19 cellular contexts compared by ENCODE assay signal in the genomic region with DNA sequence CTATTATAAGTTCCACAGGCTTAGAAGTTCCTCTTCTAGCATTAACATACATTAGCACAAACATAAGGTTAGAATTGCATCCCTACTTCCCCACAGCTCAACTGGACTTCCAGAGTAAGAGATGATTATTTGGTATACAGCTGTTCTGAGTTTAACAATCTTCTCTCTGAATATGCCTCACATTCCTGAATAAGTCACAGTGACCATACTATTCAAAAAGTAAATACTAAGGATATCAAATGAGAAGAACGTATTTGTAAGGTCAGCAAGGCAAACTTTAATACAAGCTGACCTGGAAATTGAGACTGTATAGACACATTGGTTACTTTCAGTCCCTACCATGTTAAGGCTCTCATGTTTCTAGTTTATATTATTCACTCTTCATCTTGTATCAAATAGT. TPM values are rescaled to one million over a fixed set of nuclear protein-coding genes. Genes with fewer than 3 reads are reported as not detected.
DNase-seq lines count a peak whose midpoint lies in the region; ATAC-seq and FAIRE-seq lines count a peak whose summit lies in the region.
"Had no signal": no experiment of that assay in that cellular context is flagged by ENCODE, and none has a peak within 500 bp of the region (broad histone marks: within the 10 kb centered on the region; RNA-seq: fewer than 3 reads in every experiment).

No MANE protein-coding gene starts in this region.

- H3K36me3 Mint-ChIP-seq in T-helper 17 cell (ENCODE audit: low read depth), result peaks cover 6% of the 10 kb centered on the region
- H3K36me3 Mint-ChIP-seq: CD8-positive, alpha-beta T cell had no signal

- no peak overlapping the region for H3K27ac Mint-ChIP-seq in T-helper 17 cell
- H3K27ac Mint-ChIP-seq: CD8-positive, alpha-beta T cell had no signal

- no peak for ATAC-seq in T-helper 17 cell
- ATAC-seq: CD8-positive, alpha-beta T cell had no signal

- no peak overlapping the region for H3K4me3 Mint-ChIP-seq in T-helper 17 cell
- H3K4me3 Mint-ChIP-seq: CD8-positive, alpha-beta T cell had no signal

- H3K27me3 Mint-ChIP-seq in T-helper 17 cell, result peaks cover 48% of the 10 kb centered on the region

- no peak for FAIRE-seq in HTR-8/SVneo (lab: Jason Lieb, UNC)
- FAIRE-seq: D721Med had no signal

- H3K4me1 Mint-ChIP-seq in T-helper 17 cell, result no peaks in the 10 kb centered on the region

- DNase-seq in NOMO-1 treated with DMSO at 0.1 percent for 48 hours (lab: John Stamatoyannopoulos, UW; ENCODE audit: unreplicated experiment) (peak; percentile 40), NOMO-1 treated with dmso at 0.1 percent for 144 hours (lab: John Stamatoyannopoulos, UW; ENCODE audit: unreplicated experiment) (no peak), HCEC 1CT (peak; percentile 39), dedifferentiated amniotic fluid mesenchymal stem cell (ENCODE audit: extremely low spot score) (peak; percentile 22), hypothalamus (lab: John Stamatoyannopoulos, UW) (no peak), T-helper 17 cell (no peak), SKM-1 treated with dmso at 0.1 percent for 144 hours (lab: John Stamatoyannopoulos, UW; ENCODE audit: unreplicated experiment) (no peak), HTR-8/SVneo (ENCODE audit: insufficient read length, low spot score) (no peak)
- DNase-seq: 8988T; CD8-positive, alpha-beta T cell; DMS79; GDM1; NCI-H1436; NCI-H2029; NCI-H2171; NCI-H446; NK-92 treated with Interleukin-12 subunit alpha and Interleukin-12 subunit beta, amount 100 ng/mL, for 24 hours had no signal

- H3K9me3 ChIP-seq in T-helper 17 cell (ENCODE audit: control insufficient read depth, low read length, poor library complexity, severe bottlenecking), result no peaks in the 10 kb centered on the region
- H3K9me3 ChIP-seq: BLaER1 had no signal

RNA-seq across cellular contexts. Expression of gene NR6A1, which starts 21.3 kb away (rescaled TPM):
- total RNA-seq in T-helper 17 cell, result under 1 TPM; 0.08 to 0.22 TPM
- total RNA-seq: CD8-positive, alpha-beta T cell had no signal

RNA-seq across cellular contexts. Expression of gene OLFML2A, which starts 27.1 kb away (rescaled TPM):
- total RNA-seq in T-helper 17 cell, result not detected
- total RNA-seq: CD8-positive, alpha-beta T cell had no signal

Comparison
In these comparisons a context has a peak if more than half of its experiments do, and no peak if none do; other contexts are left out.
1. DNase-seq: peak in NOMO-1 treated with DMSO at 0.1 percent for 48 hours (single experiment), HCEC 1CT (single experiment) and dedifferentiated amniotic fluid mesenchymal stem cell (single experiment); none in NOMO-1 treated with dmso at 0.1 percent for 144 hours (single experiment), hypothalamus (0 of 51), T-helper 17 cell (0 of 3), SKM-1 treated with dmso at 0.1 percent for 144 hours (single experiment) and HTR-8/SVneo (single experiment).